ENCODE assay signal across 8 cellular contexts in the genomic region with DNA sequence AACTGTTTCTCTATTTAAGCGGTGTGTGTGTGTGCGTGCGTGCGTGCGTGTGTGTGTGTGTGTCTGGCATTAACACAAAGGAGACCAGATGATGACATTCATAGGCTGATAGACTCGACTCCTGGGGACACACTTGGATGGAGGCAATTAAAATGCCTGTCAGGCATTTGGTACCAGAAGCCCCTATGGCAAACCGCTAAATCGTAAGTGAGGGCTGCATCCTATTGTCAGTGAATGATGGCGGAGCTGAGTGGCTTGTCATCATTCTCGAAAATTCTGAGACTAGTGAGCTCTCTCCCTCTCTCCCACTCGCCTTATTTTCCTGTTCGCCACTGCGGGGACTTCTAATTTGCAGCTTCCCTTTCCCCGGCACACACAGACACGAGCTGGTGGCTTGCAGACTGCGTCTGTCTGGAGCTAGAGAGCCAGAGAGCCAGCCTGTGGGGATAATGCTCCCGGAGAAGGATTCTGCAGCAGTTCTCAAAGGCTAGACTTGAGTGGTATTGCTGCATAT.
DNase-seq lines count a peak whose midpoint lies in the region; ATAC-seq and TF ChIP-seq lines count a peak whose summit lies in the region.

No MANE protein-coding gene starts in this region.

- no peak overlapping the region for H3K27ac Mint-ChIP-seq in activated naive CD4-positive, alpha-beta T cell treated with anti-CD3 and anti-CD28 coated beads, Interleukin-2, amount 50 U/mL, for 24 hours
- H3K27ac Mint-ChIP-seq in CD14-positive monocyte, result peak overlapping the region in 1 of 7 donors; percentile 51

- no peaks in the 10 kb centered on the region for H3K9me3 ChIP-seq in heart left ventricle
- H3K9me3 ChIP-seq in skeletal muscle tissue (ENCODE audit: control insufficient read depth in 3 of 3, low read length in 3 of 3), result no peaks in the 10 kb centered on the region

- peak overlapping the region in 10 of 12 donors; percentile 25 to 61 (median 44) for H3K4me3 ChIP-seq in heart left ventricle
- H3K4me3 ChIP-seq in skeletal muscle tissue (ENCODE audit: low read length in 3 of 3), result peak overlapping the region; percentile 60 to 68 (median 60)

- no peaks in the 10 kb centered on the region for H3K36me3 ChIP-seq in heart left ventricle
- H3K36me3 ChIP-seq in skeletal muscle tissue (ENCODE audit: control insufficient read depth in 3 of 3, insufficient read depth in 3 of 3, low read length in 3 of 3), result no peaks in the 10 kb centered on the region

- peaks cover 0 to 11% (median 1%) of the 10 kb centered on the region in 12 donors for H3K4me1 ChIP-seq in heart left ventricle
- no peaks in the 10 kb centered on the region for H3K4me1 ChIP-seq in skeletal muscle tissue (ENCODE audit: control insufficient read depth in 3 of 3, insufficient read depth in 3 of 3, low read length in 3 of 3)

- H3K27me3 ChIP-seq in heart left ventricle, result no peaks in the 10 kb centered on the region
- H3K27me3 ChIP-seq in skeletal muscle tissue (ENCODE audit: control insufficient read depth in 3 of 3, insufficient read depth in 3 of 3, low read length in 3 of 3), result no peaks in the 10 kb centered on the region

- no peaks in the 10 kb centered on the region for H3K36me3 Mint-ChIP-seq in activated naive CD4-positive, alpha-beta T cell treated with anti-CD3 and anti-CD28 coated beads, Interleukin-2, amount 50 U/mL, for 24 hours
- H3K36me3 Mint-ChIP-seq in CD14-positive monocyte, result no peaks in the 10 kb centered on the region

- no peaks in the 10 kb centered on the region for H3K9me3 Mint-ChIP-seq in activated naive CD4-positive, alpha-beta T cell treated with anti-CD3 and anti-CD28 coated beads, Interleukin-2, amount 50 U/mL, for 24 hours
- H3K9me3 Mint-ChIP-seq in CD14-positive monocyte, result no peaks in the 10 kb centered on the region

- peak; percentile 93 for ATAC-seq in SK-N-SH treated with all-trans-retinoic acid at 6 μM for 48 hours
- peak in 3 of 4 donors; percentile 47 to 82 (median 72) for ATAC-seq in heart left ventricle
- no peak for ATAC-seq in GM19328 (IDR thresholded peaks at IDR 0.05; ENCODE audit: unreplicated experiment)
- no peak for ATAC-seq in HG02973 (IDR thresholded peaks at IDR 0.05; ENCODE audit: unreplicated experiment)

- no peak for DNase-seq in activated naive CD4-positive, alpha-beta T cell treated with anti-CD3 and anti-CD28 coated beads, Interleukin-2, amount 50 U/mL, for 16 hours
- DNase-seq in heart left ventricle (peak in 3 of 5 donors; percentile 10 to 46 (median 30)), CD14-positive monocyte (ENCODE audit: low spot score) (no peak)

- WGBS in heart left ventricle, 4 donors, result 35 to 37% (median 35%) methylated on average over 17 of the region's 17 CpGs

- peaks cover 3% of the 10 kb centered on the region for H3K27me3 Mint-ChIP-seq in activated naive CD4-positive, alpha-beta T cell treated with anti-CD3 and anti-CD28 coated beads, Interleukin-2, amount 50 U/mL, for 24 hours
- H3K27me3 Mint-ChIP-seq in CD14-positive monocyte (ENCODE audit: low read depth in 3 of 3), result peaks cover 1 to 8% (median 4%) of the 10 kb centered on the region in 3 donors

- peak overlapping the region in 2 of 3 donors; percentile 43 to 70 for H3K9ac ChIP-seq in skeletal muscle tissue (ENCODE audit: low read depth in 1 of 3, low read length in 3 of 3)

- intact Hi-C loops in heart left ventricle (cut with DNase I) (loop anchor here in 3 of 10 donors (5.0 to 10.0 kb wide), 3 partner anchors 242 to 386 kb away; no protein-coding TSS in a partner anchor), CD14-positive monocyte (cut with micrococcal nuclease) (loop anchor here in 1 of 2 donors (10.0 kb wide), 1 partner anchor 234 kb away; no protein-coding TSS in a partner anchor)

- TF ChIP-seq CTCF in heart left ventricle (IDR thresholded peaks at IDR 0.05) (no peak), CD14-positive monocyte (IDR thresholded peaks at IDR 0.05) (no peak)

- H3K4me1 Mint-ChIP-seq in activated naive CD4-positive, alpha-beta T cell treated with anti-CD3 and anti-CD28 coated beads, Interleukin-2, amount 50 U/mL, for 24 hours, result peaks cover 4% of the 10 kb centered on the region
- peaks cover 8% of the 10 kb centered on the region for H3K4me1 Mint-ChIP-seq in CD14-positive monocyte

- H3K4me3 Mint-ChIP-seq in activated naive CD4-positive, alpha-beta T cell treated with anti-CD3 and anti-CD28 coated beads, Interleukin-2, amount 50 U/mL, for 24 hours, result peak overlapping the region; percentile 55
- H3K4me3 Mint-ChIP-seq in CD14-positive monocyte, result peak overlapping the region in 1 of 2 donors; percentile 76

- TF ChIP-seq POLR2A in heart left ventricle (IDR thresholded peaks at IDR 0.05), result no peak

- H3K27ac ChIP-seq in heart left ventricle, result peak overlapping the region in 1 of 12 donors; percentile 40
- no peak overlapping the region for H3K27ac ChIP-seq in skeletal muscle tissue (ENCODE audit: low read depth, low read length)

TF ChIP-seq in SK-N-SH treated with all-trans-retinoic acid at 6 μM for 48 hours, 23 proteins besides CTCF, POLR2A, EP300 and RAD21:
- no peak for TF ChIP-seq SNAI2 (CRISPR knock-in tag; IDR thresholded peaks at IDR 0.05)
- no peak for TF ChIP-seq ZNF8 (CRISPR knock-in tag; IDR thresholded peaks at IDR 0.05)
- no peak for TF ChIP-seq RARB (CRISPR knock-in tag; IDR thresholded peaks at IDR 0.05)
- no peak for TF ChIP-seq ARNTL (CRISPR knock-in tag; IDR thresholded peaks at IDR 0.05; ENCODE audit: borderline replicate concordance, low read depth)
- TF ChIP-seq TOX (CRISPR knock-in tag; IDR thresholded peaks at IDR 0.05; ENCODE audit: borderline replicate concordance), result no peak

Comparison
In these comparisons a context has a peak if more than half of its experiments do, and no peak if none do; other contexts are left out.
1. DNase-seq: peak in heart left ventricle (3 of 5); none in activated naive CD4-positive, alpha-beta T cell treated with anti-CD3 and anti-CD28 coated beads, Interleukin-2, amount 50 U/mL, for 16 hours (single experiment) and CD14-positive monocyte (single experiment).
2. ATAC-seq: peak in SK-N-SH treated with all-trans-retinoic acid at 6 μM for 48 hours (single experiment) and heart left ventricle (3 of 4); none in GM19328 (single experiment) and HG02973 (single experiment).